20 cellular contexts compared by ENCODE assay signal in genomic region chr4:189615217-189615663, GRCh38.
DNase-seq lines count a peak whose midpoint lies in the region; ATAC-seq and TF ChIP-seq lines count a peak whose summit lies in the region.
"Had no signal": no experiment of that assay in that cellular context is flagged by ENCODE, and none has a peak within 500 bp of the region (broad histone marks: within the 10 kb centered on the region; RNA-seq: fewer than 3 reads in every experiment).

No MANE protein-coding gene starts in this region.

- H3K27ac ChIP-seq in foreskin keratinocyte (no peak overlapping the region), spleen (no peak overlapping the region), upper lobe of right lung (no peak overlapping the region)
- H3K27ac ChIP-seq: A549 had no signal

- 94 to 98% (median 95%) methylated on average over 8 to 22 of the region's 22 CpGs for WGBS in spleen, 5 donors

- no peak overlapping the region for H3K4me3 ChIP-seq in H7 (ENCODE audit: insufficient read depth, low read depth, low read length)
- H3K4me3 ChIP-seq in spleen = no peak overlapping the region
- H3K4me3 ChIP-seq in upper lobe of right lung = no peak overlapping the region
- H3K4me3 ChIP-seq: A549 had no signal

- H3K9me3 ChIP-seq in spleen = peaks cover 0 to 10% (median 0%) of the 10 kb centered on the region in 8 donors
- H3K9me3 ChIP-seq in upper lobe of right lung = no peaks in the 10 kb centered on the region
- H3K9me3 ChIP-seq: A549 had no signal

- no peaks in the 10 kb centered on the region for H3K27me3 ChIP-seq in H7 (ENCODE audit: control insufficient read depth, insufficient read depth, low read length)
- no peaks in the 10 kb centered on the region for H3K27me3 ChIP-seq in foreskin keratinocyte
- H3K27me3 ChIP-seq in spleen (replicated peaks in 1 of 7) = no peaks in the 10 kb centered on the region
- H3K27me3 ChIP-seq in upper lobe of right lung = no peaks in the 10 kb centered on the region

- no peak for TF ChIP-seq POLR2A in spleen (IDR thresholded peaks at IDR 0.05)

- ATAC-seq in foreskin keratinocyte (peak; percentile 54), upper lobe of right lung (peak; percentile 27)
- ATAC-seq: A549, HCT116 had no signal

- H3K36me3 ChIP-seq in H7 (replicated peaks; ENCODE audit: control insufficient read depth, insufficient read depth, low read length) (no peaks in the 10 kb centered on the region), spleen (no peaks in the 10 kb centered on the region), upper lobe of right lung (no peaks in the 10 kb centered on the region)

- H3K4me1 ChIP-seq in foreskin keratinocyte (no peaks in the 10 kb centered on the region), spleen (no peaks in the 10 kb centered on the region), upper lobe of right lung (no peaks in the 10 kb centered on the region)
- H3K4me1 ChIP-seq: A549 had no signal

- TF ChIP-seq CTCF in foreskin keratinocyte (conservative IDR thresholded peaks at IDR 0.05) = no peak
- no peak for TF ChIP-seq CTCF in spleen (IDR thresholded peaks at IDR 0.05 in 8 of 11, conservative IDR thresholded peaks at IDR 0.05 in 3 of 11)
- TF ChIP-seq CTCF in upper lobe of right lung (IDR thresholded peaks at IDR 0.05) = no peak

- DNase-seq in H7 = peak; percentile 22
- DNase-seq in foreskin keratinocyte = no peak
- peak; percentile 70 for DNase-seq in spleen
- no peak for DNase-seq in upper lobe of right lung
- no peak for DNase-seq in AG08396 (ENCODE audit: low spot score)
- no peak for DNase-seq in NCI-H2171 (lab: John Stamatoyannopoulos, UW)
- no peak for DNase-seq in epidermal melanocyte (ENCODE audit: insufficient read length, low spot score)
- DNase-seq: 8988T; ACHN; C1 segment of cervical spinal cord; Calu3; CD4-positive, alpha-beta memory T cell; COR-L47; DMS53; DMS79 treated with DMSO at 0.1 percent for 48 hours; GF-D8; GOT3; H9 had no signal

- intact Hi-C loops in spleen (cut with DNase I; ENCODE audit: low total_unique reads) = no loop called here
- intact Hi-C loops in upper lobe of right lung (cut with DNase I) = no loop called here

Comparison
In these comparisons a context has a peak if more than half of its experiments do, and no peak if none do; other contexts are left out.
1. DNase-seq: peak in H7 (single experiment) and spleen (single experiment); none in foreskin keratinocyte (0 of 2), upper lobe of right lung (single experiment), AG08396 (single experiment), NCI-H2171 (single experiment) and epidermal melanocyte (single experiment).